In the genomic region with DNA sequence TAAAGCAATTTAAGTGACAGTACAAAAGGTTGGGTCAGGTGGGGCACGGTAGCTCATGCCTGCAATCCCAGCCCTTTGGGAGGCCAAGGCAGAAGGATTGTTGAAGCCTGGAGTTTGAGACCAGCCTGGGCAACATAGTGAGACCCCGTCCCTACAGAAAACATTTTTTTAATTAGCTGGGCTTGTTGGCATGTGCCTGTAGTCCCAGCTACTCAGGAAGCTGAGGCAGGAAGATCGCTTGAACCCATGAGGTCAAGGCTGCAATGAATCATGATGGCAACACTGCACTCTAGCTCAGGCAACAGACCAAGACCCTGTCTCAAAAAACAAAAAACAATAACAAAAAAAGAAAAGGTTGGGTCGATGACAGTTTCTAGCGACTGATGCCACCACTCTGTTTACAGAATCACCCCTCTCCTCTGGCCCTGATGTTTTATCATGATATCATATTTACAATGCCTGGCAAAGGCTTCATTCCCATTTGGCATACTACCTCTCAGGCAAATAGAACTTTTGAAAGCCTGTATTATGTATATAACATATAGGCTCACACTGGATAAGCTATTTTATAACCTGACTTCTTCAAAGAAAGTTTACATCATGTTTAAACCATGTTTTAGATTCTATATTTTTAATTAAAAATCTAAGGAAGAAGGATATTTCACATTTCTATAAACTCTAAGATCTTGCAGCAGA, we compare ENCODE assay signal across 21 cellular contexts. TPM values are rescaled to one million over a fixed set of nuclear protein-coding genes. Genes with fewer than 3 reads are reported as not detected.
DNase-seq lines count a peak whose midpoint lies in the region; ATAC-seq, FAIRE-seq and TF ChIP-seq lines count a peak whose summit lies in the region.
"Had no signal": no experiment of that assay in that cellular context is flagged by ENCODE, and none has a peak within 500 bp of the region (broad histone marks: within the 10 kb centered on the region; RNA-seq: fewer than 3 reads in every experiment).

No MANE protein-coding gene starts in this region.

- no peak for TF ChIP-seq RAD21 in HCT116 (IDR thresholded peaks at IDR 0.05; ENCODE audit: low read depth)
- TF ChIP-seq RAD21 in HepG2 (CRISPR knock-in tag; IDR thresholded peaks at IDR 0.05), result no peak

- intact Hi-C loops in HCT116 (cut with micrococcal nuclease), result no loop called here
- intact Hi-C loops in HepG2 (cut with micrococcal nuclease; ENCODE audit: unreplicated experiment), result loop anchor here (1.0 to 2.0 kb wide), 2 partner anchors 27 to 50 kb away; a partner anchor contains a TSS
- intact Hi-C loops in spleen (cut with DNase I; ENCODE audit: low total_unique reads), result no loop called here

- no peak overlapping the region for H3K27ac Mint-ChIP-seq in WTC11

- H3K27me3 Mint-ChIP-seq in WTC11 (ENCODE audit: low read depth), result no peaks in the 10 kb centered on the region

- H3K9ac ChIP-seq in HCT116 (ENCODE audit: low read length), result peak overlapping the region; percentile 76
- H3K9ac ChIP-seq in HepG2 (ENCODE audit: insufficient read depth, low read depth, low read length), result peak overlapping the region; percentile 94
- H3K9ac ChIP-seq: BLaER1 had no signal

- peak; percentile 67 for FAIRE-seq in HepG2 (lab: Jason Lieb, UNC)
- FAIRE-seq: H54, HTR-8/SVneo had no signal

- WGBS in HepG2 (ENCODE audit: low lambda C conversion rate), result 19% methylated on average over 5 of the region's 5 CpGs
- 71 to 82% (median 75%) methylated on average over 5 of the region's 5 CpGs for WGBS in spleen, 5 donors

- H3K4me1 ChIP-seq in HCT116 (ENCODE audit: control insufficient read depth in 1 of 2, insufficient read depth in 2 of 2, low read length in 2 of 2), result peaks cover 90 to 97% of the 10 kb centered on the region in 2 experiments
- H3K4me1 ChIP-seq in HepG2 (ENCODE audit: insufficient read depth, low read length), result peaks cover 77% of the 10 kb centered on the region
- peaks cover 0 to 44% (median 12%) of the 10 kb centered on the region in 6 donors for H3K4me1 ChIP-seq in spleen
- H3K4me1 ChIP-seq: SJCRH30 had no signal

- ATAC-seq in HCT116 (no peak), WTC11 (no peak), HepG2 (peak; percentile 11; the same call in 2 of the 3 replicates), GM21367 (IDR thresholded peaks at IDR 0.05; ENCODE audit: unreplicated experiment) (no peak)

- H3K79me2 ChIP-seq in HCT116 (ENCODE audit: insufficient read depth, low read length), result 0 out of 2 replicates have a peak, but pooled peaks cover 5% of the 10 kb centered on the region
- peaks cover 42% of the 10 kb centered on the region for H3K79me2 ChIP-seq in HepG2 (ENCODE audit: insufficient read depth, low read length)

- H3K4me3 ChIP-seq in HCT116 (replicated peaks in 1 of 2; ENCODE audit: low read depth in 1 of 2, low read length in 2 of 2) (peak overlapping the region in 1 of 2 experiments; percentile 43; a peak in 1 of 4 replicates), HepG2 (replicated peaks in 1 of 3; ENCODE audit: insufficient read depth in 1 of 3, low read depth in 2 of 3, low read length in 3 of 3) (peak overlapping the region; percentile 4 to 98 (median 73); a peak in 1 of 6 replicates), spleen (no peak overlapping the region)
- H3K4me3 ChIP-seq: BLaER1, SJCRH30 had no signal

- DNase-seq in HCT116 (ENCODE audit: low read depth, low spot score) (no peak), WTC11 (ENCODE audit: low spot score) (no peak), HepG2 (ENCODE audit: low spot score) (peak; percentile 49), spleen (no peak), GM13976 (ENCODE audit: low spot score) (no peak), inferior parietal cortex (ENCODE audit: extremely low spot score) (no peak)
- no peak for DNase-seq in activated CD8-positive, alpha-beta memory T cell treated with anti-CD3 and anti-CD28 coated beads, Interleukin-2, amount 50 U/mL, for 4 hours
- DNase-seq: NCI-H1417 treated with DMSO at 0.1 percent for 48 hours; NCI-H2029; NCI-H2171; NCI-H446; NK-92 treated with Interleukin-12 subunit alpha and Interleukin-12 subunit beta, amount 100 ng/mL, for 24 hours; OCI-M1; SJCRH30; SW 1271 had no signal

- TF ChIP-seq EP300 in HepG2 (IDR thresholded peaks at IDR 0.05; ENCODE audit: low read depth in 2 of 2, low read length in 2 of 2), result peak in 1 of 2 experiments; percentile 53; a peak in 1 of 4 replicates
- TF ChIP-seq EP300 in HepG2 (CRISPR knock-in tag; IDR thresholded peaks at IDR 0.05; ENCODE audit: borderline replicate concordance), result no peak

- no peaks in the 10 kb centered on the region for H3K9me3 Mint-ChIP-seq in WTC11

- POLR2A ChIA-PET in HCT116 (lab: Charles Lee) (interaction anchor here (1.6 to 1.9 kb wide), 2 partner anchors 49 to 160 kb away, joined by 4 to 5 read pairs; no protein-coding TSS in a partner anchor), WTC11 (lab: Charles Lee) (interaction anchor here (0.5 kb wide), 1 partner anchor 42 kb away, joined by 3 read pairs; no protein-coding TSS in a partner anchor), HepG2 (lab: Yijun Ruan, JAX) (interaction anchor here (0.9 to 4.7 kb wide), 13 partner anchors 8 to 160 kb away, joined by 3 to 73 read pairs (median 7); a partner anchor contains a TSS)

- in situ Hi-C loops in HepG2 (cut with HindIII; ENCODE audit: extremely low pct_ligation_motif_present, low pct_unique_long_range_greater_than_20kb) (loop anchor here (5.0 kb wide), 1 partner anchor 50 kb away; a partner anchor contains a TSS), GM13976 (cut with MboI; ENCODE audit: low sequenced_read_pairs, unreplicated experiment) (no loop called here)

- no peak overlapping the region for H2AFZ ChIP-seq in HCT116 (ENCODE audit: low read depth, low read length, poor library complexity, severe bottlenecking)
- H2AFZ ChIP-seq in HepG2 (ENCODE audit: low read length), result no peak overlapping the region

- no TSS peak for BruUV-seq in HCT116 (replicated peaks; lab: Mats Ljungman, UMichigan)
- BruUV-seq in HepG2 (replicated peaks; lab: Mats Ljungman, UMichigan), result TSS peak; percentile 90

- H3K9me3 ChIP-seq in HCT116 (ENCODE audit: control insufficient read depth in 1 of 2, insufficient read depth in 1 of 2, low read depth in 1 of 2, low read length in 2 of 2) (no peaks in the 10 kb centered on the region), HepG2 (ENCODE audit: low read length) (no peaks in the 10 kb centered on the region), spleen (no peaks in the 10 kb centered on the region)
- H3K9me3 ChIP-seq: BLaER1, SJCRH30 had no signal

- CTCF ChIA-PET in HCT116 (lab: Charles Lee) (no interaction called here), WTC11 (lab: Charles Lee) (no interaction called here), HepG2 (lab: Yijun Ruan, JAX; ENCODE audit: low intra/inter-chr PET ratio, low total read pairs) (no interaction called here)

- no peaks in the 10 kb centered on the region for H3K36me3 Mint-ChIP-seq in WTC11

- H3K4me1 Mint-ChIP-seq in WTC11, result peaks cover 34% of the 10 kb centered on the region

- TF ChIP-seq POLR2A in HCT116 (IDR thresholded peaks at IDR 0.05; ENCODE audit: borderline replicate concordance, extremely low read depth, insufficient read depth, insufficient read length) (no peak), HepG2 (IDR thresholded peaks at IDR 0.05; ENCODE audit: insufficient read depth in 1 of 2, low read depth in 2 of 2, low read length in 2 of 2) (no peak), spleen (IDR thresholded peaks at IDR 0.05) (no peak)

- RAD21 ChIA-PET in HCT116 (lab: Charles Lee; ENCODE audit: low non-redundant PET in 1 of 2, low total read pairs in 2 of 2, uncharacterized antibody in 2 of 2, unreplicated experiment in 2 of 2), result no interaction called here

- H3K27ac ChIP-seq in HCT116 (ENCODE audit: low read depth, low read length), result peak overlapping the region; percentile 100
- H3K27ac ChIP-seq in HepG2 (ENCODE audit: extremely low read length, insufficient read depth, low read length), result peak overlapping the region; percentile 95
- H3K27ac ChIP-seq in spleen, result peak overlapping the region in 7 of 8 donors; percentile 21 to 86 (median 42)
- H3K27ac ChIP-seq: BLaER1, HL-60, RWPE1, SJCRH30 had no signal

- H3K4me3 Mint-ChIP-seq in WTC11, result no peak overlapping the region

- H4K20me1 ChIP-seq in HCT116 (ENCODE audit: insufficient read depth) (no peaks in the 10 kb centered on the region), HepG2 (ENCODE audit: insufficient read depth, low read length) (peaks cover 8% of the 10 kb centered on the region; the same call in 1 of the 2 replicates)
- H4K20me1 ChIP-seq: BLaER1 had no signal

- H3K27me3 ChIP-seq in HCT116 (ENCODE audit: insufficient read depth, low read length), result no peaks in the 10 kb centered on the region
- H3K27me3 ChIP-seq in HepG2 (ENCODE audit: control insufficient read depth in 1 of 2, insufficient read depth in 2 of 2, low read length in 2 of 2), result no peaks in the 10 kb centered on the region; a peak in 1 of 5 replicates
- no peaks in the 10 kb centered on the region for H3K27me3 ChIP-seq in spleen (replicated peaks in 1 of 7)
- H3K27me3 ChIP-seq: BLaER1, SJCRH30 had no signal

- TF ChIP-seq CTCF in HCT116 (IDR thresholded peaks at IDR 0.05 in 2 of 3, conservative IDR thresholded peaks at IDR 0.05 in 1 of 3; ENCODE audit: borderline replicate concordance in 1 of 3, insufficient read depth in 1 of 3, low read depth in 2 of 3, low read length in 2 of 3), result no peak
- no peak for TF ChIP-seq CTCF in WTC11 (IDR thresholded peaks at IDR 0.05)
- no peak for TF ChIP-seq CTCF in HepG2 (CRISPR knock-in tag; IDR thresholded peaks at IDR 0.05)
- no peak for TF ChIP-seq CTCF in spleen (IDR thresholded peaks at IDR 0.05 in 8 of 11, conservative IDR thresholded peaks at IDR 0.05 in 3 of 11)
- TF ChIP-seq CTCF in GM13976 (IDR thresholded peaks at IDR 0.05; ENCODE audit: borderline replicate concordance, control extremely low read depth, extremely low read depth, insufficient read depth, missing control alignments), result no peak

- no peaks in the 10 kb centered on the region for H3K9me2 ChIP-seq in HCT116 (ENCODE audit: insufficient read depth)

- peak overlapping the region; percentile 82 for H3K4me2 ChIP-seq in HCT116 (ENCODE audit: low read length)
- H3K4me2 ChIP-seq in HepG2 (ENCODE audit: low read depth, low read length), result peak overlapping the region; percentile 94
- H3K4me2 ChIP-seq: BLaER1 had no signal

- H3K36me3 ChIP-seq in HCT116 (ENCODE audit: control insufficient read depth in 1 of 2, insufficient read depth in 2 of 2, low read length in 2 of 2) (peaks cover 0 to 3% of the 10 kb centered on the region in 2 experiments; a peak in 1 of 4 replicates), HepG2 (replicated peaks in 1 of 2; ENCODE audit: control insufficient read depth in 1 of 2, insufficient read depth in 2 of 2, low read length in 2 of 2) (peaks cover 6 to 17% of the 10 kb centered on the region in 2 experiments), spleen (peaks cover 0 to 4% (median 0%) of the 10 kb centered on the region in 6 donors)
- H3K36me3 ChIP-seq: BLaER1, SJCRH30 had no signal

RNA-seq across cellular contexts. Expression of a gene that starts 0.6 kb away (rescaled TPM):
- 88.2 TPM for total RNA-seq in HCT116 (2021; ENCODE audit: unreplicated experiment)
- 8.1 and 12.2 TPM in 2 replicates for polyA plus RNA-seq in HCT116 (2012)
- 0.53 to 0.87 TPM (median 0.57 TPM) in 3 replicates for total RNA-seq in WTC11 (2021)
- 69.6 and 181 TPM in 2 replicates for total RNA-seq in HepG2 (2016; rRNA removed; fragmentation: Illumina TruSeq; extraction: Trizol)
- total RNA-seq in HepG2 (2016; cell fraction: cytosol; rRNA removed; fragmentation: Illumina TruSeq; extraction: Trizol; ENCODE audit: low read depth), result 31.3 and 40.8 TPM in 2 replicates
- 67.7 and 182 TPM in 2 replicates for total RNA-seq in HepG2 (2016; cell fraction: insoluble cytoplasmic fraction; rRNA removed; fragmentation: Illumina TruSeq; extraction: Trizol)
- 50.0 and 56.1 TPM in 2 replicates for total RNA-seq in HepG2 (2016; cell fraction: membrane; rRNA removed; fragmentation: Illumina TruSeq; extraction: Trizol)
- total RNA-seq in HepG2 (2016; cell fraction: nucleus; rRNA removed; fragmentation: Illumina TruSeq; extraction: Trizol), result 355 and 375 TPM in 2 replicates
- 494 and 497 TPM in 2 replicates for polyA plus RNA-seq in HepG2 (2011; rRNA removed)
- 143 and 146 TPM in 2 replicates for polyA plus RNA-seq in HepG2 (2011; cell fraction: cytosol; rRNA removed)
- 1,936 and 2,090 TPM in 2 replicates for polyA plus RNA-seq in HepG2 (2011; cell fraction: nucleus; rRNA removed)
- 190 and 211 TPM in 2 replicates for polyA plus RNA-seq in HepG2 (2012)
- polyA plus RNA-seq in HepG2 (2016; cell fraction: cytosol; fragmentation: Illumina TruSeq; extraction: Trizol; ENCODE audit: low read depth), result 15.4 and 16.6 TPM in 2 replicates
- polyA plus RNA-seq in HepG2 (2016; cell fraction: insoluble cytoplasmic fraction; fragmentation: Illumina TruSeq; extraction: Trizol; ENCODE audit: low read depth), result 60.6 and 62.7 TPM in 2 replicates
- polyA plus RNA-seq in HepG2 (2016; cell fraction: membrane; fragmentation: Illumina TruSeq; extraction: Trizol; ENCODE audit: low read depth), result 30.7 and 37.6 TPM in 2 replicates
- polyA plus RNA-seq in HepG2 (2016; cell fraction: nucleus; fragmentation: Illumina TruSeq; extraction: Trizol; ENCODE audit: insufficient read depth, low read depth), result 729 and 777 TPM in 2 replicates
- polyA minus RNA-seq in HepG2 (2011; rRNA and poly(A)+ RNA removed; ENCODE audit: low replicate concordance), result 436 and 561 TPM in 2 replicates
- polyA minus RNA-seq in HepG2 (2011; cell fraction: cytosol; rRNA and poly(A)+ RNA removed), result 86.9 and 93.4 TPM in 2 replicates
- polyA minus RNA-seq in HepG2 (2011; cell fraction: nucleus; rRNA and poly(A)+ RNA removed), result 718 and 929 TPM in 2 replicates
- total RNA-seq in spleen, result 1 to 10 TPM; 1.3 to 4.9 (median 3.4) TPM
- 1 to 10 TPM; 1.0 to 1.3 (median 1.2) TPM for polyA plus RNA-seq in spleen

RNA-seq across cellular contexts. Expression of a gene that starts 49.8 kb away (rescaled TPM):
- total RNA-seq in HCT116 (2021; ENCODE audit: unreplicated experiment) (53.6 TPM), WTC11 (2021) (25.8 to 28.6 TPM (median 27.7 TPM) in 3 replicates), HepG2 (2016; rRNA removed; fragmentation: Illumina TruSeq; extraction: Trizol) (25.8 and 36.5 TPM in 2 replicates), spleen (10 to 100 TPM; 25.2 to 42.0 (median 32.6) TPM)
- polyA plus RNA-seq in HCT116 (2012), result 39.1 and 51.8 TPM in 2 replicates
- 6.6 and 6.8 TPM in 2 replicates for total RNA-seq in HepG2 (2016; cell fraction: cytosol; rRNA removed; fragmentation: Illumina TruSeq; extraction: Trizol; ENCODE audit: low read depth)
- total RNA-seq in HepG2 (2016; cell fraction: insoluble cytoplasmic fraction; rRNA removed; fragmentation: Illumina TruSeq; extraction: Trizol), result 28.5 and 37.2 TPM in 2 replicates
- 10.7 and 13.4 TPM in 2 replicates for total RNA-seq in HepG2 (2016; cell fraction: membrane; rRNA removed; fragmentation: Illumina TruSeq; extraction: Trizol)
- 17.5 and 20.5 TPM in 2 replicates for total RNA-seq in HepG2 (2016; cell fraction: nucleus; rRNA removed; fragmentation: Illumina TruSeq; extraction: Trizol)
- polyA plus RNA-seq in HepG2 (2011; rRNA removed) (17.7 and 22.3 TPM in 2 replicates), spleen (10 to 100 TPM; 37.0 to 50.5 (median 43.9) TPM)
- polyA plus RNA-seq in HepG2 (2011; cell fraction: cytosol; rRNA removed), result 11.7 and 17.5 TPM in 2 replicates
- polyA plus RNA-seq in HepG2 (2011; cell fraction: nucleus; rRNA removed), result 13.6 and 18.8 TPM in 2 replicates
- 24.1 and 29.0 TPM in 2 replicates for polyA plus RNA-seq in HepG2 (2012)
- polyA plus RNA-seq in HepG2 (2016; cell fraction: cytosol; fragmentation: Illumina TruSeq; extraction: Trizol; ENCODE audit: low read depth), result 4.9 and 6.1 TPM in 2 replicates
- polyA plus RNA-seq in HepG2 (2016; cell fraction: insoluble cytoplasmic fraction; fragmentation: Illumina TruSeq; extraction: Trizol; ENCODE audit: low read depth), result 34.4 and 40.4 TPM in 2 replicates
- 9.0 and 10.3 TPM in 2 replicates for polyA plus RNA-seq in HepG2 (2016; cell fraction: membrane; fragmentation: Illumina TruSeq; extraction: Trizol; ENCODE audit: low read depth)
- 23.9 and 24.5 TPM in 2 replicates for polyA plus RNA-seq in HepG2 (2016; cell fraction: nucleus; fragmentation: Illumina TruSeq; extraction: Trizol; ENCODE audit: insufficient read depth, low read depth)
- 22.2 and 41.0 TPM in 2 replicates for polyA minus RNA-seq in HepG2 (2011; rRNA and poly(A)+ RNA removed; ENCODE audit: low replicate concordance)
- 6.5 and 6.7 TPM in 2 replicates for polyA minus RNA-seq in HepG2 (2011; cell fraction: cytosol; rRNA and poly(A)+ RNA removed)
- polyA minus RNA-seq in HepG2 (2011; cell fraction: nucleus; rRNA and poly(A)+ RNA removed), result 30.2 and 32.3 TPM in 2 replicates

RNA-seq across cellular contexts. Expression of a gene that starts 50.0 kb away (rescaled TPM):
- 79.6 TPM for total RNA-seq in HCT116 (2021; ENCODE audit: unreplicated experiment)
- polyA plus RNA-seq in HCT116 (2012), result 29.8 and 41.4 TPM in 2 replicates
- 39.9 to 41.4 TPM (median 40.4 TPM) in 3 replicates for total RNA-seq in WTC11 (2021)
- total RNA-seq in HepG2 (2016; rRNA removed; fragmentation: Illumina TruSeq; extraction: Trizol), result 44.7 and 59.4 TPM in 2 replicates
- total RNA-seq in HepG2 (2016; cell fraction: cytosol; rRNA removed; fragmentation: Illumina TruSeq; extraction: Trizol; ENCODE audit: low read depth), result 4.9 and 5.6 TPM in 2 replicates
- 44.5 and 56.7 TPM in 2 replicates for total RNA-seq in HepG2 (2016; cell fraction: insoluble cytoplasmic fraction; rRNA removed; fragmentation: Illumina TruSeq; extraction: Trizol)
- 15.8 and 19.5 TPM in 2 replicates for total RNA-seq in HepG2 (2016; cell fraction: membrane; rRNA removed; fragmentation: Illumina TruSeq; extraction: Trizol)
- 22.2 and 24.1 TPM in 2 replicates for total RNA-seq in HepG2 (2016; cell fraction: nucleus; rRNA removed; fragmentation: Illumina TruSeq; extraction: Trizol)
- polyA plus RNA-seq in HepG2 (2011; rRNA removed), result 17.4 and 19.2 TPM in 2 replicates
- 8.0 and 11.2 TPM in 2 replicates for polyA plus RNA-seq in HepG2 (2011; cell fraction: cytosol; rRNA removed)
- polyA plus RNA-seq in HepG2 (2011; cell fraction: nucleus; rRNA removed), result 10.1 and 13.7 TPM in 2 replicates
- 16.0 and 25.6 TPM in 2 replicates for polyA plus RNA-seq in HepG2 (2012)
- 3.4 and 4.0 TPM in 2 replicates for polyA plus RNA-seq in HepG2 (2016; cell fraction: cytosol; fragmentation: Illumina TruSeq; extraction: Trizol; ENCODE audit: low read depth)
- 40.4 and 40.7 TPM in 2 replicates for polyA plus RNA-seq in HepG2 (2016; cell fraction: insoluble cytoplasmic fraction; fragmentation: Illumina TruSeq; extraction: Trizol; ENCODE audit: low read depth)
- polyA plus RNA-seq in HepG2 (2016; cell fraction: membrane; fragmentation: Illumina TruSeq; extraction: Trizol; ENCODE audit: low read depth), result 9.5 and 10.0 TPM in 2 replicates
- polyA plus RNA-seq in HepG2 (2016; cell fraction: nucleus; fragmentation: Illumina TruSeq; extraction: Trizol; ENCODE audit: insufficient read depth, low read depth), result 25.7 and 26.1 TPM in 2 replicates
- polyA minus RNA-seq in HepG2 (2011; rRNA and poly(A)+ RNA removed; ENCODE audit: low replicate concordance), result 18.4 and 29.2 TPM in 2 replicates
- 12.0 and 14.7 TPM in 2 replicates for polyA minus RNA-seq in HepG2 (2011; cell fraction: cytosol; rRNA and poly(A)+ RNA removed)
- 13.5 and 15.9 TPM in 2 replicates for polyA minus RNA-seq in HepG2 (2011; cell fraction: nucleus; rRNA and poly(A)+ RNA removed)
- total RNA-seq in spleen, result 10 to 100 TPM; 34.1 to 51.1 (median 37.5) TPM
- polyA plus RNA-seq in spleen, result 10 to 100 TPM; 14.1 to 19.5 (median 14.8) TPM

Comparison
In these comparisons a context has a peak if more than half of its experiments do, and no peak if none do; other contexts are left out.
1. H3K27ac ChIP-seq: peak in every context shown above with its lines; median percentile 100 in HCT116; 95 in HepG2; 42 in spleen.
2. H3K4me3 ChIP-seq: peak in HepG2 (3 of 3); none in spleen (0 of 8).
3. RNA of a gene that starts 0.6 kb away (total RNA-seq): 31.3 to 375 TPM in HepG2 and 88.2 TPM in HCT116 (single experiment); 1.3 to 4.9 TPM in spleen and 0.53 to 0.87 TPM in WTC11; every median in the first group is over 4 times any median in the second.